20 cellular contexts compared by ENCODE assay signal in genomic region chr2:121326628-121327027, GRCh38. TPM values are rescaled to one million over a fixed set of nuclear protein-coding genes. Genes with fewer than 3 reads are reported as not detected.
"Had no signal": no experiment of that assay in that cellular context is flagged by ENCODE, and none has a peak within 500 bp of the region (broad histone marks: within the 10 kb centered on the region; RNA-seq: fewer than 3 reads in every experiment).

No MANE protein-coding gene starts in this region.

- H3K9me3 ChIP-seq: MG63, SK-N-SH had no signal

- H3K36me3 ChIP-seq: MG63 had no signal

- H3K4me3 ChIP-seq: MG63 had no signal

- DNase-seq: IMR-90, Karpas-422, KG1, MG63, NCI-H1092, NCI-H1105 treated with DMSO at 0.1 percent for 48 hours, NCI-H1417 treated with DMSO at 0.1 percent for 48 hours, NCI-H146, NCI-H1694 treated with DMSO at 0.1 percent for 48 hours, NCI-H1930, NCI-H2081, NCI-H2107, NCI-H2227 treated with DMSO at 0.1 percent for 48 hours, NCI-H524 treated with DMSO at 0.1 percent for 48 hours, NCI-H69, NCI-H774, RPMI8226, SHP77, SK-N-SH had no signal

- H3K27me3 ChIP-seq: MG63 had no signal

- ATAC-seq: HepG2 had no signal

RNA-seq across cellular contexts. Expression of gene TFCP2L1, which starts 41.6 kb away (rescaled TPM):
- total RNA-seq: HepG2, IMR-90 had no signal
